ENCODE assay signal across 25 cellular contexts in the genomic region with DNA sequence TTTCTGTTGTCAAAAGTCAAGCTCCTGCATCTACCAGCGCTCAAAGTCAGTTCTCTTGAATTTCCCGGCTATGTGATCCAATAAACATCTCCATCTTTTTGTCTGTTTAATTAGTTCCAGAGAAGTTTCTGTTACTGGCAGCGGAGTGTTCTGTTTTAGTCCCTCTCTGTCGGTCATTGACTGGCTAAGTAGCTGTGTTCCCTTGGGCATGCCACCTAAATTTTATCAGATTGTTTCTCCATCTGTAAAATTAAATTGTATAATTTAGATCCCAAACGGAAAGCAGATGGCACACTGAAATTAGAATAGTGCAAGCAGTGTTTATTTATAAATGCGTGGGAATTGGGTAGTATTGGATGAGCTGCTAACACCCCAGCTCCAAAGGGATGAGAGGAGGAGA. TPM values are rescaled to one million over a fixed set of nuclear protein-coding genes. Genes with fewer than 3 reads are reported as not detected.
"Had no signal": no experiment of that assay in that cellular context is flagged by ENCODE, and none has a peak within 500 bp of the region (broad histone marks: within the 10 kb centered on the region; RNA-seq: fewer than 3 reads in every experiment).

No MANE protein-coding gene starts in this region.

- H3K4me3 Mint-ChIP-seq: immature natural killer cell, naive B cell had no signal

- H3K27ac Mint-ChIP-seq: immature natural killer cell had no signal

- H3K27me3 Mint-ChIP-seq: naive B cell had no signal

- H3K4me3 ChIP-seq: dorsolateral prefrontal cortex, esophagus muscularis mucosa, left lung, lung, ovary, stomach, thoracic aorta, transverse colon had no signal

- H3K36me3 Mint-ChIP-seq: immature natural killer cell, naive B cell had no signal

- DNase-seq: cortex of kidney; dorsolateral prefrontal cortex; effector memory CD4-positive, alpha-beta T cell; foreskin keratinocyte; immature natural killer cell; left lung; mesenchymal stem cell; naive B cell; ovary; right cardiac atrium; small intestine; stimulated activated CD4-positive, alpha-beta T cell treated with anti-CD3 and anti-CD28 coated beads, Interleukin-12 subunit alpha, Interleukin-12 subunit beta, amount 100 ng/mL, for 4 hours; stimulated activated naive CD4-positive, alpha-beta T cell; stomach; substantia nigra; transverse colon had no signal

- FAIRE-seq: endometrium, small intestine had no signal

- H3K4me1 Mint-ChIP-seq: immature natural killer cell, naive B cell had no signal

- ATAC-seq: foreskin keratinocyte, left lung, right cardiac atrium had no signal

- H3K9me3 ChIP-seq: esophagus muscularis mucosa, left lung, ovary, stomach, thoracic aorta, transverse colon had no signal

- H3K36me3 ChIP-seq: esophagus muscularis mucosa, left lung, ovary, stomach, thoracic aorta, transverse colon had no signal

- H3K27ac ChIP-seq: dorsolateral prefrontal cortex, epithelial cell of prostate, esophagus muscularis mucosa, foreskin keratinocyte, left lung, ovary, stomach, thoracic aorta, transverse colon had no signal

- H3K27me3 ChIP-seq: dorsolateral prefrontal cortex, esophagus muscularis mucosa, foreskin keratinocyte, left lung, ovary, stomach, transverse colon had no signal

- H3K4me1 ChIP-seq: foreskin keratinocyte, left lung had no signal

RNA-seq across cellular contexts. Expression of a gene that starts 29.7 kb away (rescaled TPM):
- total RNA-seq: dorsolateral prefrontal cortex, foreskin keratinocyte, posterior vena cava, right cardiac atrium, stomach, thoracic aorta, transverse colon, urinary bladder had no signal
- polyA plus RNA-seq: foreskin keratinocyte, immature natural killer cell, keratinocyte, neural cell, right cardiac atrium, small intestine, stomach, urinary bladder had no signal
